Comparison of ENCODE assay signal across 2 cellular contexts in the genomic region with DNA sequence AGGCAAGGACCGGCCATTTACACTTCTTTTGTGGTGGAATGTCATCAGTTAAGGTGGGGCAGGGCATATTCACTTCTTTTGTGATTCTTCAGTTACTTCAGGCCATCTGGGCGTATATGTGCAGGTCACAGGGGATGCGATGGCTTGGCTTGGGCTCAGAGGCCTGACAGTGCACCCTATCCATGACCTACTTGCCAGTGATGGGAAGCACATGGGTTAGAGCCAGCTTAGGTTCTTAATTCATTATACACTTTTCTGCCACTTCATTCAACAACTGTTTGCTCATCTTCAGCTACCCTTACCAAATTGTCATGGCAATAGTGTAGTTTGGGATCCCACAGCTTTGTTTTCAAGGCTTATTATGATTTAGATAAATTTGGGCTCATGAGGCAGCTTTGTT. TPM values are rescaled to one million over a fixed set of nuclear protein-coding genes. Genes with fewer than 3 reads are reported as not detected.
"Had no signal": no experiment of that assay in that cellular context is flagged by ENCODE, and none has a peak within 500 bp of the region (broad histone marks: within the 10 kb centered on the region; RNA-seq: fewer than 3 reads in every experiment).

No MANE protein-coding gene starts in this region.

RNA-seq across cellular contexts. Expression of a gene that starts 56.9 kb away (rescaled TPM):
- total RNA-seq: lung microvascular endothelial cell; naive thymus-derived CD4-positive, alpha-beta T cell had no signal
- polyA plus RNA-seq: naive thymus-derived CD4-positive, alpha-beta T cell had no signal
